In the genomic region with DNA sequence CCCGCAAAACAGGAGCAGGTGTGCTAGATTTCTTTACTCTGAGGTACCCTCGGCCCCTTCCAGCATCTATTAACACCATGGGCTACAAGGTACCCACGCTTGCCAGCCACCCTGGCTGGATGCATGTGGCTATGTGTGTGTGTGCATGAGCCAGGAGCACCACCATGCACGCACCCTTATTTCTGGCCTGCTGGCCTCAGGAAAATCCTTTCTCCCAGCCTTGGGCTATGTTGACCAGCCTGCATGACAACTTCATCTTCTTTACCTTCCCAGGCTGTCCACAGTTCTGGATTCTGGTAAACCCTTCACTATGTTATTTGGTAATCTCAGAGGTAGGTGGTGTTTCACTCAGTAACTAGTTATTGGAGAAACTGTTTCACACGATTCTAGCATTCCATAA, we compare ENCODE assay signal across 37 cellular contexts. TPM values are rescaled to one million over a fixed set of nuclear protein-coding genes. Genes with fewer than 3 reads are reported as not detected.
"Had no signal": no experiment of that assay in that cellular context is flagged by ENCODE, and none has a peak within 500 bp of the region (broad histone marks: within the 10 kb centered on the region; RNA-seq: fewer than 3 reads in every experiment).

No MANE protein-coding gene starts in this region.

- H3K4me3 Mint-ChIP-seq: activated B cell treated with CpG ODN at 0.5 μM for 24 hours; activated CD4-positive, alpha-beta memory T cell treated with anti-CD3 and anti-CD28 coated beads, Interleukin-2, amount 10 ng/mL, durations not matched to agents 7 days and 5 days; activated CD4-positive, alpha-beta T cell treated with anti-CD3 and anti-CD28 coated beads, Interleukin-2, amount 10 ng/mL, durations not matched to agents 7 days and 5 days; activated CD8-positive, alpha-beta memory T cell treated with anti-CD3 and anti-CD28 coated beads, Interleukin-2, amount 10 ng/mL, durations not matched to agents 7 days and 5 days; activated CD8-positive, alpha-beta T cell treated with anti-CD3 and anti-CD28 coated beads, Interleukin-2, amount 10 ng/mL, durations not matched to agents 7 days and 5 days; activated naive CD4-positive, alpha-beta T cell treated with anti-CD3 and anti-CD28 coated beads, Interleukin-2, amount 10 ng/mL, durations not matched to agents 7 days and 5 days; activated naive CD4-positive, alpha-beta T cell treated with anti-CD3 and anti-CD28 coated beads, Interleukin-2, amount 50 U/mL, for 24 hours; activated naive CD8-positive, alpha-beta T cell; activated naive CD8-positive, alpha-beta T cell treated with anti-CD3 and anti-CD28 coated beads, Interleukin-2, amount 10 ng/mL, durations not matched to agents 7 days and 5 days; activated naive CD8-positive, alpha-beta T cell treated with anti-CD3 and anti-CD28 coated beads, Interleukin-2, amount 50 U/mL, for 24 hours; activated T-cell treated with anti-CD3 and anti-CD28 coated beads, Interleukin-2, amount 50 U/mL, for 24 hours; central memory CD8-positive, alpha-beta T cell; T-helper 1 cell treated with Interleukin-12 subunit alpha and Interleukin-12 subunit beta and Interleukin-4 antibody, amounts not matched to agents 30 μg/mL and 1 μg/mL, for 36 hours; T-helper 2 cell treated with Interferon-gamma antibody and Interleukin-4, amounts not matched to agents 5 μg/mL and 100 μg/mL, for 36 hours had no signal

- DNase-seq: activated B cell treated with CpG ODN at 0.5 μM for 24 hours; activated CD4-positive, alpha-beta memory T cell treated with anti-CD3 and anti-CD28 coated beads, Interleukin-2, amount 10 ng/mL, durations not matched to agents 7 days and 5 days; activated CD4-positive, alpha-beta T cell treated with anti-CD3 and anti-CD28 coated beads for 48 hours; activated CD4-positive, alpha-beta T cell treated with anti-CD3 and anti-CD28 coated beads, Interleukin-2, amount 10 ng/mL, durations not matched to agents 7 days and 5 days; activated CD4-positive, alpha-beta T cell treated with anti-CD3 and anti-CD28 coated beads, Interleukin-2, amount 50 U/mL, for 48 hours; activated CD4-positive, CD25-positive, alpha-beta regulatory T cell treated with anti-CD3 and anti-CD28 coated beads, Interleukin-2, amount 50 U/mL, for 72 hours; activated CD8-positive, alpha-beta memory T cell treated with anti-CD3 and anti-CD28 coated beads for 24 hours; activated CD8-positive, alpha-beta memory T cell treated with anti-CD3 and anti-CD28 coated beads, Interleukin-2, amount 10 ng/mL, durations not matched to agents 7 days and 5 days; activated CD8-positive, alpha-beta memory T cell treated with anti-CD3 and anti-CD28 coated beads, Interleukin-2, amount 50 U/mL, for 48 hours; activated CD8-positive, alpha-beta T cell treated with anti-CD3 and anti-CD28 coated beads, Interleukin-2, amount 10 ng/mL, durations not matched to agents 7 days and 5 days; activated effector memory CD4-positive, alpha-beta T cell treated with Interleukin-2 at 50 U/mL for 16 hours; activated gamma-delta T cell; activated naive CD4-positive, alpha-beta T cell treated with anti-CD3 and anti-CD28 coated beads, Interleukin-2, amount 10 ng/mL, durations not matched to agents 7 days and 5 days; activated naive CD4-positive, alpha-beta T cell treated with Interleukin-2 at 50 U/mL for 16 hours; activated naive CD8-positive, alpha-beta T cell treated with anti-CD3 and anti-CD28 coated beads, Interleukin-2, amount 10 ng/mL, durations not matched to agents 7 days and 5 days; activated naive CD8-positive, alpha-beta T cell treated with anti-CD3 and anti-CD28 coated beads, Interleukin-2, amount 50 U/mL, for 24 hours; activated T-cell treated with anti-CD3 and anti-CD28 coated beads, Interleukin-2, amount 50 U/mL, for 24 hours; activated T-cell treated with anti-CD3 and anti-CD28 coated beads, Interleukin-2, amount 50 U/mL, for 48 hours; amygdala; anterior cingulate cortex; body of pancreas; brain microvascular endothelial cell; cerebellar nuclear complex; T-helper 1 cell; T-helper 2 cell; T-helper 9 cell had no signal

- H3K27ac ChIP-seq: body of pancreas, brain microvascular endothelial cell, breast epithelium, VCaP had no signal

- H3K27ac Mint-ChIP-seq: activated B cell treated with CpG ODN at 0.5 μM for 24 hours; activated CD4-positive, alpha-beta memory T cell treated with anti-CD3 and anti-CD28 coated beads, Interleukin-2, amount 10 ng/mL, durations not matched to agents 7 days and 5 days; activated CD4-positive, alpha-beta T cell treated with anti-CD3 and anti-CD28 coated beads, Interleukin-2, amount 10 ng/mL, durations not matched to agents 7 days and 5 days; activated CD8-positive, alpha-beta memory T cell treated with anti-CD3 and anti-CD28 coated beads, Interleukin-2, amount 10 ng/mL, durations not matched to agents 7 days and 5 days; activated CD8-positive, alpha-beta T cell treated with anti-CD3 and anti-CD28 coated beads, Interleukin-2, amount 10 ng/mL, durations not matched to agents 7 days and 5 days; activated naive CD4-positive, alpha-beta T cell treated with anti-CD3 and anti-CD28 coated beads, Interleukin-2, amount 10 ng/mL, durations not matched to agents 7 days and 5 days; activated naive CD4-positive, alpha-beta T cell treated with anti-CD3 and anti-CD28 coated beads, Interleukin-2, amount 50 U/mL, for 24 hours; activated naive CD8-positive, alpha-beta T cell; activated naive CD8-positive, alpha-beta T cell treated with anti-CD3 and anti-CD28 coated beads, Interleukin-2, amount 10 ng/mL, durations not matched to agents 7 days and 5 days; activated naive CD8-positive, alpha-beta T cell treated with anti-CD3 and anti-CD28 coated beads, Interleukin-2, amount 50 U/mL, for 24 hours; activated T-cell treated with anti-CD3 and anti-CD28 coated beads, Interleukin-2, amount 50 U/mL, for 24 hours; activated T-helper 2 cell treated with anti-CD3 and anti-CD28 coated beads, Interferon-gamma antibody, Interleukin-2, Interleukin-4, amounts not matched to agents 10 μg/mL and 5 μg/mL and 100 μg/mL, durations not matched to agents 14 hours and 24 hours and 36 hours; T-helper 1 cell treated with Interleukin-12 subunit alpha and Interleukin-12 subunit beta and Interleukin-4 antibody, amounts not matched to agents 30 μg/mL and 1 μg/mL, for 36 hours; T-helper 2 cell treated with Interferon-gamma antibody and Interleukin-4, amounts not matched to agents 5 μg/mL and 100 μg/mL, for 36 hours had no signal

- H3K27me3 Mint-ChIP-seq: activated naive CD4-positive, alpha-beta T cell treated with anti-CD3 and anti-CD28 coated beads, Interleukin-2, amount 10 ng/mL, durations not matched to agents 7 days and 5 days; activated naive CD8-positive, alpha-beta T cell treated with anti-CD3 and anti-CD28 coated beads, Interleukin-2, amount 10 ng/mL, durations not matched to agents 7 days and 5 days; activated T-cell treated with anti-CD3 and anti-CD28 coated beads, Interleukin-2, amount 50 U/mL, for 24 hours had no signal

- H3K36me3 Mint-ChIP-seq: activated CD8-positive, alpha-beta memory T cell treated with anti-CD3 and anti-CD28 coated beads, Interleukin-2, amount 10 ng/mL, durations not matched to agents 7 days and 5 days; activated naive CD4-positive, alpha-beta T cell treated with anti-CD3 and anti-CD28 coated beads, Interleukin-2, amount 10 ng/mL, durations not matched to agents 7 days and 5 days; activated naive CD4-positive, alpha-beta T cell treated with anti-CD3 and anti-CD28 coated beads, Interleukin-2, amount 50 U/mL, for 24 hours had no signal

- ATAC-seq: activated CD8-positive, alpha-beta memory T cell treated with anti-CD3 and anti-CD28 coated beads, Interleukin-2, amount 10 ng/mL, durations not matched to agents 7 days and 5 days; activated CD8-positive, alpha-beta T cell treated with anti-CD3 and anti-CD28 coated beads, Interleukin-2, amount 10 ng/mL, durations not matched to agents 7 days and 5 days; activated naive CD8-positive, alpha-beta T cell treated with anti-CD3 and anti-CD28 coated beads, Interleukin-2, amount 50 U/mL, for 24 hours; body of pancreas had no signal

- H3K9me3 Mint-ChIP-seq: activated B cell treated with CpG ODN at 0.5 μM for 24 hours; activated CD4-positive, alpha-beta memory T cell treated with anti-CD3 and anti-CD28 coated beads, Interleukin-2, amount 10 ng/mL, durations not matched to agents 7 days and 5 days; activated CD4-positive, alpha-beta T cell treated with anti-CD3 and anti-CD28 coated beads, Interleukin-2, amount 10 ng/mL, durations not matched to agents 7 days and 5 days; activated naive CD4-positive, alpha-beta T cell treated with anti-CD3 and anti-CD28 coated beads, Interleukin-2, amount 10 ng/mL, durations not matched to agents 7 days and 5 days; activated naive CD4-positive, alpha-beta T cell treated with anti-CD3 and anti-CD28 coated beads, Interleukin-2, amount 50 U/mL, for 24 hours; activated naive CD8-positive, alpha-beta T cell treated with anti-CD3 and anti-CD28 coated beads, Interleukin-2, amount 50 U/mL, for 24 hours; activated T-cell treated with anti-CD3 and anti-CD28 coated beads, Interleukin-2, amount 50 U/mL, for 24 hours; activated T-helper 2 cell treated with anti-CD3 and anti-CD28 coated beads, Interferon-gamma antibody, Interleukin-2, Interleukin-4, amounts not matched to agents 10 μg/mL and 5 μg/mL and 100 μg/mL, durations not matched to agents 14 hours and 24 hours and 36 hours; central memory CD8-positive, alpha-beta T cell; T-helper 1 cell treated with Interleukin-12 subunit alpha and Interleukin-12 subunit beta and Interleukin-4 antibody, amounts not matched to agents 30 μg/mL and 1 μg/mL, for 36 hours; T-helper 2 cell treated with Interferon-gamma antibody and Interleukin-4, amounts not matched to agents 5 μg/mL and 100 μg/mL, for 36 hours had no signal

RNA-seq across cellular contexts. Expression of gene GPR6, which starts 40.4 kb away (rescaled TPM):
- total RNA-seq: activated B cell treated with CpG ODN at 0.5 μM for 24 hours; activated CD4-positive, alpha-beta memory T cell treated with anti-CD3 and anti-CD28 coated beads, Interleukin-2, amount 10 ng/mL, durations not matched to agents 7 days and 5 days; activated CD4-positive, alpha-beta T cell treated with anti-CD3 and anti-CD28 coated beads, Interleukin-2, amount 10 ng/mL, durations not matched to agents 7 days and 5 days; activated CD8-positive, alpha-beta memory T cell treated with anti-CD3 and anti-CD28 coated beads, Interleukin-2, amount 10 ng/mL, durations not matched to agents 7 days and 5 days; activated CD8-positive, alpha-beta T cell treated with anti-CD3 and anti-CD28 coated beads, Interleukin-2, amount 10 ng/mL, durations not matched to agents 7 days and 5 days; activated naive CD8-positive, alpha-beta T cell treated with anti-CD3 and anti-CD28 coated beads, Interleukin-2, amount 10 ng/mL, durations not matched to agents 7 days and 5 days; activated T-helper 2 cell treated with anti-CD3 and anti-CD28 coated beads, Interferon-gamma antibody, Interleukin-2, Interleukin-4, amounts not matched to agents 10 μg/mL and 5 μg/mL and 100 μg/mL, durations not matched to agents 14 hours and 24 hours and 36 hours; astrocyte; body of pancreas; cardiac septum; chondrocyte had no signal
